ENCODE assay signal across 10 cellular contexts in the genomic region with DNA sequence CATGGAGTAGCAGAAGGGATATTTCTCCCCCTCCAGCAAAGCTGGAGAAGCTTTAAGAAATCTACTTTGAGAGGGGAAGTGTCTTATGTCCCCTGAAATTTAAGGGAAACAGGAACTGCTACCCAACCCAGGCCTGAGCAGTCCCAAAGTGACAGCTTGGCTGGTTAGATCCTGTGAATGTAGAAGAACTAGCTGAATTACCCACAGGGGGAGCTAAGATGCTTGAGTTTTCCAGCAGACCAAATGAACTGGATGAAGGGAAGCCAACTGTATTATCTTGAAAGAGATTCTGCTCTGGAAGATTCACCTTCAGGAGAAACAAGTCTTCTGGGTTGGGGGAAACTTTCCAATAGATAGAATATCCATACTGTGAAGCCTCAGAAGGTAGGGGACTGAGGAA.
A peak's percentile ranks its signal among the peaks of the same experiment; 100 is the strongest.
DNase-seq lines count a peak whose midpoint lies in the region; ATAC-seq and TF ChIP-seq lines count a peak whose summit lies in the region.
"Had no signal": no experiment of that assay in that cellular context is flagged by ENCODE, and none has a peak within 500 bp of the region (broad histone marks: within the 10 kb centered on the region; RNA-seq: fewer than 3 reads in every experiment).

No MANE protein-coding gene starts in this region.

- H3K36me3 ChIP-seq in GM06990 (ENCODE audit: control insufficient read depth, insufficient read depth, low read length) = no peaks in the 10 kb centered on the region
- no peaks in the 10 kb centered on the region for H3K36me3 ChIP-seq in SK-N-SH (replicated peaks in 1 of 2; ENCODE audit: control insufficient read depth in 1 of 2, insufficient read depth in 2 of 2, low read length in 1 of 2)
- H3K36me3 ChIP-seq: SJSA1 had no signal

- H3K27ac ChIP-seq in SK-N-SH (ENCODE audit: low read depth in 2 of 2, low read length in 1 of 2) = no peak overlapping the region
- H3K27ac ChIP-seq: SJSA1 had no signal

- CTCF ChIA-PET in SK-N-SH (lab: Yijun Ruan, JAX) = interaction anchor here (0.7 to 1.4 kb wide), 5 partner anchors 15 to 1526 kb away, joined by 3 read pairs; no protein-coding TSS in a partner anchor

- H3K4me3 ChIP-seq in GM06990 (replicated peaks; ENCODE audit: low read depth, low read length) = no peak overlapping the region
- H3K4me3 ChIP-seq in SK-N-SH (ENCODE audit: low read depth in 2 of 2, low read length in 1 of 2) = no peak overlapping the region
- H3K4me3 ChIP-seq: SJSA1 had no signal

- POLR2A ChIA-PET in SK-N-SH (lab: Yijun Ruan, JAX) = no interaction called here

- no peaks in the 10 kb centered on the region for H3K9me3 ChIP-seq in SK-N-SH
- H3K9me3 ChIP-seq: SJSA1 had no signal

- TF ChIP-seq CTCF in GM06990 (IDR thresholded peaks at IDR 0.05; ENCODE audit: insufficient read depth, low read length, poor library complexity, severe bottlenecking) (peak; percentile 32), SK-N-SH (IDR thresholded peaks at IDR 0.05) (peak; percentile 58)

- TF ChIP-seq RAD21 in SK-N-SH (IDR thresholded peaks at IDR 0.05; ENCODE audit: low read length) = peak; percentile 66

- H3K4me2 ChIP-seq in SK-N-SH = no peak overlapping the region

- TF ChIP-seq EP300 in SK-N-SH (IDR thresholded peaks at IDR 0.05; ENCODE audit: borderline replicate concordance in 1 of 2, low read depth in 1 of 2, low read length in 1 of 2) = no peak

- peak overlapping the region; percentile 38 for H2AFZ ChIP-seq in SK-N-SH (ENCODE audit: low read depth)

- H3K27me3 ChIP-seq in GM06990 (replicated peaks; ENCODE audit: control insufficient read depth, insufficient read depth, low read length) = no peaks in the 10 kb centered on the region
- H3K27me3 ChIP-seq in SK-N-SH (ENCODE audit: insufficient read depth) = no peaks in the 10 kb centered on the region
- H3K27me3 ChIP-seq: SJSA1 had no signal

- ATAC-seq in HG02678 (IDR thresholded peaks at IDR 0.05; ENCODE audit: unreplicated experiment) (peak; percentile 56), HG03135 (IDR thresholded peaks at IDR 0.05; ENCODE audit: unreplicated experiment) (no peak)

- no peaks in the 10 kb centered on the region for H3K79me2 ChIP-seq in SK-N-SH (ENCODE audit: insufficient read depth)

- peaks cover 0 to 4% of the 10 kb centered on the region in 2 experiments; a peak in 2 of 4 replicates for H3K4me1 ChIP-seq in SK-N-SH (ENCODE audit: control insufficient read depth in 1 of 2, insufficient read depth in 2 of 2, low read depth in 1 of 2, low read length in 1 of 2)
- H3K4me1 ChIP-seq: SJSA1 had no signal

- H4K20me1 ChIP-seq in SK-N-SH (ENCODE audit: insufficient read depth) = no peaks in the 10 kb centered on the region

- no peak overlapping the region for H3K9ac ChIP-seq in SK-N-SH

- no peaks in the 10 kb centered on the region for H3K9me2 ChIP-seq in SK-N-SH

- DNase-seq in GM06990 (ENCODE audit: extremely low read depth, insufficient read length) = no peak
- peak; percentile 16 for DNase-seq in SK-N-SH
- peak; percentile 8 for DNase-seq in kidney tubule cell (ENCODE audit: low spot score)
- DNase-seq in retina = no peak
- no peak for DNase-seq in SW 1271 (lab: John Stamatoyannopoulos, UW)
- no peak for DNase-seq in NK-92 treated with Interleukin-12 subunit alpha and Interleukin-12 subunit beta, amount 100 ng/mL, for 24 hours (lab: John Stamatoyannopoulos, UW)
- DNase-seq: dermis blood vessel endothelial cell had no signal

- H3F3A ChIP-seq in SK-N-SH (replicated peaks; ENCODE audit: insufficient read depth) = no peaks in the 10 kb centered on the region

TF ChIP-seq in SK-N-SH, 30 proteins besides CTCF, POLR2A, EP300 and RAD21:
- no peak for TF ChIP-seq MXI1 (IDR thresholded peaks at IDR 0.05; ENCODE audit: low read depth, low read length)
- no peak for TF ChIP-seq JUND (IDR thresholded peaks at IDR 0.05)
- peak; percentile 44 for TF ChIP-seq SMC3 (IDR thresholded peaks at IDR 0.05; ENCODE audit: low read depth, low read length)
- no peak for TF ChIP-seq FOXJ3 (CRISPR knock-in tag; IDR thresholded peaks at IDR 0.05)
- TF ChIP-seq ELF1 (IDR thresholded peaks at IDR 0.05) = no peak
- no peak for TF ChIP-seq RCOR1 (IDR thresholded peaks at IDR 0.05; ENCODE audit: low read length)

Comparison
In these comparisons a context has a peak if more than half of its experiments do, and no peak if none do; other contexts are left out.
1. DNase-seq: peak in SK-N-SH (single experiment) and kidney tubule cell (single experiment); none in GM06990 (single experiment), retina (single experiment), SW 1271 (0 of 2) and NK-92 treated with Interleukin-12 subunit alpha and Interleukin-12 subunit beta, amount 100 ng/mL, for 24 hours (single experiment).